8 cellular contexts compared by ENCODE assay signal in genomic region chr12:8697476-8698131, GRCh38. TPM values are rescaled to one million over a fixed set of nuclear protein-coding genes. Genes with fewer than 3 reads are reported as not detected.
DNase-seq lines count a peak whose midpoint lies in the region; ATAC-seq and TF ChIP-seq lines count a peak whose summit lies in the region.

A gene with protein sequence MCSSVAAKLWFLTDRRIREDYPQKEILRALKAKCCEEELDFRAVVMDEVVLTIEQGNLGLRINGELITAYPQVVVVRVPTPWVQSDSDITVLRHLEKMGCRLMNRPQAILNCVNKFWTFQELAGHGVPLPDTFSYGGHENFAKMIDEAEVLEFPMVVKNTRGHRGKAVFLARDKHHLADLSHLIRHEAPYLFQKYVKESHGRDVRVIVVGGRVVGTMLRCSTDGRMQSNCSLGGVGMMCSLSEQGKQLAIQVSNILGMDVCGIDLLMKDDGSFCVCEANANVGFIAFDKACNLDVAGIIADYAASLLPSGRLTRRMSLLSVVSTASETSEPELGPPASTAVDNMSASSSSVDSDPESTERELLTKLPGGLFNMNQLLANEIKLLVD (plus strand): TSS chr12:8697991. CDS start chr12:8713867, 15,876 bp downstream.

- H3K4me3 ChIP-seq in SJSA1 = peak within 1 kb of the TSS; percentile 97

- H3K27ac ChIP-seq in KOPT-K1 (ENCODE audit: low read depth, low read length, poor library complexity, severe bottlenecking) (peak within 1 kb of the TSS; percentile 58), SJSA1 (peak within 1 kb of the TSS; percentile 88)

- ATAC-seq in GM21619 (IDR thresholded peaks at IDR 0.05; ENCODE audit: unreplicated experiment) = peak; percentile 80

- DNase-seq in DMS114 treated with DMSO at 0.1 percent for 48 hours (lab: John Stamatoyannopoulos, UW; ENCODE audit: unreplicated experiment) = peak; percentile 78
- DNase-seq in SJSA1 (ENCODE audit: low read depth in 1 of 2, low spot score in 2 of 2) = peak; percentile 77 to 85
- peak; percentile 83 for DNase-seq in activated naive CD4-positive, alpha-beta T cell treated with anti-CD3 and anti-CD28 coated beads, Interleukin-2, amount 50 U/mL, for 16 hours
- DNase-seq in glomerular endothelial cell (ENCODE audit: extremely low read depth, low read depth, low spot score) = no peak
- DNase-seq in occipital lobe (lab: John Stamatoyannopoulos, UW) = peak; percentile 77

- no peak for TF ChIP-seq CTCF in subcutaneous adipose tissue (IDR thresholded peaks at IDR 0.05; ENCODE audit: low read depth)

- H3K9me3 ChIP-seq in KOPT-K1 (ENCODE audit: insufficient read depth, low read length, poor library complexity, severe bottlenecking) (no peaks in the 10 kb centered on the region), SJSA1 (replicated peaks) (no peaks in the 10 kb centered on the region; the same call in 1 of the 2 replicates)

- H3K36me3 ChIP-seq in KOPT-K1 (ENCODE audit: insufficient read depth, low read length) (no peaks in the 10 kb centered on the region), SJSA1 (peaks cover 22% of the 10 kb centered on the region)

- H3K27me3 ChIP-seq in SJSA1 (replicated peaks) = no peaks in the 10 kb centered on the region

- 0 out of 2 replicates have a peak, but pooled peaks cover 4% of the 10 kb centered on the region for H3K4me1 ChIP-seq in SJSA1 (replicated peaks)

RNA-seq across cellular contexts. Expression of the gene that starts here (rescaled TPM):
- total RNA-seq in SJSA1 (2014; rRNA removed; shearing (Covaris generic)) = 16.6 and 21.4 TPM in 2 replicates
- total RNA-seq in glomerular endothelial cell (30.1 and 63.9 TPM in 2 replicates), occipital lobe (220 TPM), subcutaneous adipose tissue (100 to 1,000 TPM in 1 of 4 donors, 10 to 100 TPM in 3; 42.2 to 149 (median 73.8) TPM)
